ENCODE assay signal across 2 cellular contexts in genomic region chrX:54198262-54198661, GRCh38.
TF ChIP-seq lines count a peak whose summit lies in the region.

No MANE protein-coding gene starts in this region.

TF ChIP-seq in GM23338, 12 proteins besides CTCF, POLR2A, EP300 and RAD21 (continued from another document):
- TF ChIP-seq REST (IDR thresholded peaks at IDR 0.05; ENCODE audit: unreplicated experiment) (no peak), ZNF462 (CRISPR knock-in tag; IDR thresholded peaks at IDR 0.05) (no peak), CREB1 (CRISPR knock-in tag; IDR thresholded peaks at IDR 0.05; ENCODE audit: low read depth) (no peak), ZNF331 (CRISPR knock-in tag; IDR thresholded peaks at IDR 0.05; ENCODE audit: low read depth) (no peak), POLR2AphosphoS5 (IDR thresholded peaks at IDR 0.05; ENCODE audit: low read depth) (no peak), JUNB (IDR thresholded peaks at IDR 0.05; ENCODE audit: unreplicated experiment) (no peak), ETS1 (IDR thresholded peaks at IDR 0.05) (no peak), STAT1 (IDR thresholded peaks at IDR 0.05; ENCODE audit: unreplicated experiment) (no peak), EZH2phosphoT487 (IDR thresholded peaks at IDR 0.05; ENCODE audit: unreplicated experiment) (no peak), EZH2 (IDR thresholded peaks at IDR 0.05; ENCODE audit: low read depth, unreplicated experiment) (no peak)
TF ChIP-seq in GM23338: peak in this region for 0.

TF ChIP-seq in WTC11, 78 proteins besides CTCF, POLR2A, EP300 and RAD21 (continued from another document):
- TF ChIP-seq AFF4 (CRISPR knock-in tag; IDR thresholded peaks at IDR 0.05; ENCODE audit: borderline replicate concordance) = no peak
- TF ChIP-seq ZNF532 (CRISPR knock-in tag; IDR thresholded peaks at IDR 0.05; ENCODE audit: borderline replicate concordance) = no peak
- TF ChIP-seq SP1 (CRISPR knock-in tag; conservative IDR thresholded peaks at IDR 0.05) = no peak
- TF ChIP-seq ZSCAN18 (CRISPR knock-in tag; IDR thresholded peaks at IDR 0.05) = no peak
- TF ChIP-seq ZNF512 (CRISPR knock-in tag; IDR thresholded peaks at IDR 0.05; ENCODE audit: borderline replicate concordance) = no peak
- no peak for TF ChIP-seq ZBTB21 (CRISPR knock-in tag; IDR thresholded peaks at IDR 0.05; ENCODE audit: borderline replicate concordance)
- TF ChIP-seq ATF3 (CRISPR knock-in tag; conservative IDR thresholded peaks at IDR 0.05) = no peak
- no peak for TF ChIP-seq FOXP4 (CRISPR knock-in tag; IDR thresholded peaks at IDR 0.05)
- no peak for TF ChIP-seq IRF1 (CRISPR knock-in tag; IDR thresholded peaks at IDR 0.05)
- TF ChIP-seq NR3C1 (CRISPR knock-in tag; conservative IDR thresholded peaks at IDR 0.05; ENCODE audit: low read depth) = no peak
- TF ChIP-seq MYBL2 (CRISPR knock-in tag; IDR thresholded peaks at IDR 0.05) = no peak
- TF ChIP-seq USF1 (CRISPR knock-in tag; IDR thresholded peaks at IDR 0.05) = no peak
